Comparison of ENCODE assay signal across 14 cellular contexts in the genomic region with DNA sequence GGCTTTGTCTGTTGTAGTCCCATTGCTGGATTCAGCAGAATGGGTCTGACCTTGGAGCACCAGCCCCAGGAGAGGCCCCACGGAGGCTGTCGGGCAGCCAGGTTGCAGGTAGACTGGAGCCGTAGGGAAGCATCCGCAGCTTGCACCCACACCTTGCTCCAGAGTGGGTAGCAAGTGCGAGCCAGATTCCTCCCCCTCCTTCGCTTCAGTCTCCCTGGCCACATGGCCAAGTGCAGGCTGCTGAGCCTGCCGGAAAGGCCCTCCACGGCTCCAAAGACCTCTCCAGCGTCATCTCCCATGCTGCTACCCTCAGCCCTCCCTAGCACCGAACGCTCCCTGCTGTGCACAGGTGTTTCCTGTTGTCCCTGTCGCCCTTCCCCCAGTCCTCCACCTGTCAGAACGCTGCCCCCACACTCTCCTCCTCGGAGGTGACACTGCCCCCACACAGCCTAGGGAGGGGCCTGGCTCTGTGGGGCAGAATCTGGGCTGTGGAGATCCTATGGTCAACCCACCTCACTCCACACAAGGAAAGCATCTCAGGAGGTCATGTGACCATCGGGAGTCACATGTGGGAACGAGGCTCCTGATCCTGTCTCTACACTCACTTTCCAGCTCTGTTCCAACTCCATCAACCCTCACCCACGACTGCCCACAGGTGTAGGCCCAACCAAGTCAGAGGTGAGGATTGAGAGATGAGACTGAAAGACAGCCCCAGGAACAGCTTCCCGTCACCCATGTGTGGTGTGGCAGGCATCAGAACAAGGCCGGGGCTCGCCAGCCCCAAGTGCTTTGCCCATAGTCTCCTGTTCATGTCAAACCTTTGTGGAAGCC. TPM values are rescaled to one million over a fixed set of nuclear protein-coding genes. Genes with fewer than 3 reads are reported as not detected.
DNase-seq lines count a peak whose midpoint lies in the region; FAIRE-seq and TF ChIP-seq lines count a peak whose summit lies in the region.
"Had no signal": no experiment of that assay in that cellular context is flagged by ENCODE, and none has a peak within 500 bp of the region (broad histone marks: within the 10 kb centered on the region; RNA-seq: fewer than 3 reads in every experiment).

No MANE protein-coding gene starts in this region.

- H4K8ac ChIP-seq in mesendoderm (ENCODE audit: low read depth, low read length), result no peak overlapping the region

- no peaks in the 10 kb centered on the region for H3K27me3 ChIP-seq in mesendoderm (ENCODE audit: insufficient read depth, low read length, poor library complexity)
- H3K27me3 ChIP-seq: pancreas had no signal

- no peak overlapping the region for H3K9ac ChIP-seq in mesendoderm (ENCODE audit: low read length)

- peak overlapping the region; percentile 30 for H3K23ac ChIP-seq in mesendoderm (ENCODE audit: low read length)

- no peaks in the 10 kb centered on the region for H3K36me3 ChIP-seq in mesendoderm (ENCODE audit: control insufficient read depth, insufficient read depth, low read length)
- H3K36me3 ChIP-seq: pancreas, stomach had no signal

- no peak for TF ChIP-seq POLR2A in GM12892 (IDR thresholded peaks at IDR 0.05; ENCODE audit: low read depth, low read length)

- H2BK15ac ChIP-seq in mesendoderm (replicated peaks; ENCODE audit: low read depth), result no peak overlapping the region

- no CpG with 5 or more reads among the region's 20 CpGs for whole genome bisulfite sequencing in mesendoderm (ENCODE audit: extremely low coverage, insufficient coverage, low lambda C conversion rate)

- no peak overlapping the region for H3K56ac ChIP-seq in mesendoderm (ENCODE audit: low read length)

- no peaks in the 10 kb centered on the region for H3K79me1 ChIP-seq in mesendoderm (ENCODE audit: low read length)

- no peak for TF ChIP-seq CTCF in GM20000 (IDR thresholded peaks at IDR 0.05; ENCODE audit: extremely low read depth, missing control alignments)

- no peaks in the 10 kb centered on the region for H3K4me1 ChIP-seq in mesendoderm (ENCODE audit: control insufficient read depth, low read depth, low read length)
- H3K4me1 ChIP-seq: pancreas had no signal

- H3K4me3 ChIP-seq in mesendoderm (ENCODE audit: low read length), result no peak overlapping the region
- H3K4me3 ChIP-seq: pancreas, SK-N-MC, smooth muscle cell had no signal

- H3K79me2 ChIP-seq in mesendoderm (ENCODE audit: control insufficient read depth, insufficient read depth, low read length), result no peaks in the 10 kb centered on the region

- FAIRE-seq in GM12892 (lab: Jason Lieb, UNC), result no peak
- FAIRE-seq: pancreas had no signal

- no peak overlapping the region for H4K5ac ChIP-seq in mesendoderm (ENCODE audit: low read length)

- H2BK5ac ChIP-seq in mesendoderm (ENCODE audit: low read length), result no peak overlapping the region

- no peak overlapping the region for H3K27ac ChIP-seq in mesendoderm (ENCODE audit: low read depth, low read length)
- H3K27ac ChIP-seq: pancreas, SK-N-MC, VCaP had no signal

- peak; percentile 55 for DNase-seq in DMS79 treated with DMSO at 0.1 percent for 48 hours (lab: John Stamatoyannopoulos, UW)
- peak; percentile 28 for DNase-seq in NCI-H128 (lab: John Stamatoyannopoulos, UW; ENCODE audit: unreplicated experiment)
- peak; percentile 54 for DNase-seq in NCI-H774 (lab: John Stamatoyannopoulos, UW)
- DNase-seq in mesendoderm, result no peak
- no peak for DNase-seq in GM12892 (ENCODE audit: insufficient read length)
- no peak for DNase-seq in GM20000 (ENCODE audit: low spot score)
- DNase-seq in activated gamma-delta T cell treated with Interleukin-2 at 50 U/mL for 16 hours, result no peak
- DNase-seq: activated naive CD4-positive, alpha-beta T cell treated with Interleukin-2 at 50 U/mL for 16 hours; CD4-positive, alpha-beta memory T cell had no signal

- H2AK5ac ChIP-seq in mesendoderm (ENCODE audit: low read length), result no peak overlapping the region

- H2BK120ac ChIP-seq in mesendoderm (ENCODE audit: low read depth, low read length), result no peak overlapping the region

- H3K4me2 ChIP-seq in mesendoderm (ENCODE audit: low read length), result no peak overlapping the region
- H3K4me2 ChIP-seq: smooth muscle cell had no signal

- no peak overlapping the region for H3K4ac ChIP-seq in mesendoderm (ENCODE audit: low read depth, low read length)

- H3K18ac ChIP-seq in mesendoderm (ENCODE audit: low read length), result no peak overlapping the region

RNA-seq across cellular contexts. Expression of a gene that starts 8.3 kb away (rescaled TPM):
- polyA plus RNA-seq in mesendoderm (2013, experiment 1 of 2), result 0.41 TPM
- 0.38 TPM for polyA plus RNA-seq in mesendoderm (2013, experiment 2 of 2)
- polyA plus RNA-seq in GM12892 (2012; ENCODE audit: missing spikeins), result not detected
- polyA plus RNA-seq: CD4-positive, alpha-beta memory T cell had no signal

Comparison
In these comparisons a context has a peak if more than half of its experiments do, and no peak if none do; other contexts are left out.
1. DNase-seq: peak in DMS79 treated with DMSO at 0.1 percent for 48 hours (single experiment), NCI-H128 (single experiment) and NCI-H774 (single experiment); none in mesendoderm (single experiment), GM12892 (single experiment), GM20000 (single experiment) and activated gamma-delta T cell treated with Interleukin-2 at 50 U/mL for 16 hours (single experiment).